Comparison of ENCODE assay signal across 17 cellular contexts in genomic region chr9:83384214-83384613, GRCh38.
DNase-seq lines count a peak whose midpoint lies in the region; ATAC-seq lines count a peak whose summit lies in the region.
"Had no signal": no experiment of that assay in that cellular context is flagged by ENCODE, and none has a peak within 500 bp of the region (broad histone marks: within the 10 kb centered on the region; RNA-seq: fewer than 3 reads in every experiment).

No MANE protein-coding gene starts in this region.

- ATAC-seq in HG03565 (IDR thresholded peaks at IDR 0.05; ENCODE audit: unreplicated experiment) (no peak), HG03045 (IDR thresholded peaks at IDR 0.05; ENCODE audit: unreplicated experiment) (no peak)
- ATAC-seq: left lung, right lobe of liver had no signal

- DNase-seq in DMS53 (lab: John Stamatoyannopoulos, UW) (peak; percentile 73), NCI-H2081 (lab: John Stamatoyannopoulos, UW) (peak; percentile 78 to 94), NCI-H524 (lab: John Stamatoyannopoulos, UW) (peak; percentile 72 to 86), cerebellum (ENCODE audit: low spot score) (peak; percentile 48), epidermal melanocyte (ENCODE audit: insufficient read length, low spot score) (no peak)
- no peak for DNase-seq in activated CD4-positive, alpha-beta T cell treated with anti-CD3 and anti-CD28 coated beads, Interleukin-2, amount 50 U/mL, for 48 hours
- DNase-seq: activated CD4-positive, CD25-positive, alpha-beta regulatory T cell; activated effector memory CD4-positive, alpha-beta T cell treated with anti-CD3 and anti-CD28 coated beads, Interleukin-2, amount 50 U/mL, for 16 hours; amniotic stem cell; foreskin melanocyte; left lung; MM.1S; nucleus accumbens; right lobe of liver; stimulated activated CD4-positive, alpha-beta T cell treated with anti-CD3 and anti-CD28 coated beads, Interleukin-2, amount 100 ng/mL, for 24 hours had no signal

Comparison
In these comparisons a context has a peak if more than half of its experiments do, and no peak if none do; other contexts are left out.
1. DNase-seq: peak in DMS53 (single experiment), NCI-H2081 (2 of 2), NCI-H524 (2 of 2) and cerebellum (single experiment); none in epidermal melanocyte (single experiment) and activated CD4-positive, alpha-beta T cell treated with anti-CD3 and anti-CD28 coated beads, Interleukin-2, amount 50 U/mL, for 48 hours (0 of 2).